Comparison of ENCODE assay signal across 2 cellular contexts in the genomic region with DNA sequence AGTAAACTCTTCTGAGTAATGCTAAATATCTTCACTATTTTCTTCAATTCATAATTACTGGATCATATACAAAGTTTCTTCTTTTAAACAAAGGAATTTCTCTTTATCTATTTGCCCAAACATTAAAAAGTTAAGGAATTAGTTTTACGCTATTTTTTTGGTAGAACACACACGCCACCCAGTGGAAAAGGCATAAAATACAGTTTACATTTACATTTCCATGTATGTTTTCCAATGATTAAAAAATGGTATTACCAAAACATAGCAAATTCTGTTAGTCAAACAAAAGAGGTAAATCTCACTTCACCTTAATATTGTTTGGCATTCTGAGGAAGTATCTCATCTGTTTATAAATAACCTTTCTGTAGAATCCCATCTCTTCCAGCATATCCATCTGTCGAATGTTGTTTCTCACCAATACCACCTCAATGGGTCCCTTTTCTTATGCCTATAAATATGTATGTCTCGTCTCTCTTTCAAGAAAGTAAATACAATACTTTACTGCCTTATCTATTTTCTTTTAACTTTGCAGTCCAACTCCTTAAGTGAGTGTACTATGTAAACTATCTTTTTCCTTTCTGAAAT.
TF ChIP-seq lines count a peak whose summit lies in the region.

No MANE protein-coding gene starts in this region.

TF ChIP-seq in GM12878, 131 proteins besides CTCF, POLR2A, EP300 and RAD21:
- TF ChIP-seq NR2C2 (IDR thresholded peaks at IDR 0.05; ENCODE audit: borderline replicate concordance, control insufficient read depth, insufficient read length, low read depth) (no peak), SMC3 (IDR thresholded peaks at IDR 0.05; ENCODE audit: borderline replicate concordance, low read length) (peak; percentile 84; the same call in 1 of the 2 replicates)
TF ChIP-seq in GM12878: peak in this region for 1.

TF ChIP-seq in HepG2, 621 proteins besides CTCF, POLR2A, EP300 and RAD21:
- no peak for TF ChIP-seq PHF20 (CRISPR knock-in tag; IDR thresholded peaks at IDR 0.05)
- peak; percentile 80 for TF ChIP-seq SMC3 (IDR thresholded peaks at IDR 0.05; ENCODE audit: low read length)
- TF ChIP-seq CERS6 (CRISPR knock-in tag; IDR thresholded peaks at IDR 0.05): no peak
- peak; percentile 96 for TF ChIP-seq STAG1 (CRISPR knock-in tag; IDR thresholded peaks at IDR 0.05)
- TF ChIP-seq, protein P1, sequence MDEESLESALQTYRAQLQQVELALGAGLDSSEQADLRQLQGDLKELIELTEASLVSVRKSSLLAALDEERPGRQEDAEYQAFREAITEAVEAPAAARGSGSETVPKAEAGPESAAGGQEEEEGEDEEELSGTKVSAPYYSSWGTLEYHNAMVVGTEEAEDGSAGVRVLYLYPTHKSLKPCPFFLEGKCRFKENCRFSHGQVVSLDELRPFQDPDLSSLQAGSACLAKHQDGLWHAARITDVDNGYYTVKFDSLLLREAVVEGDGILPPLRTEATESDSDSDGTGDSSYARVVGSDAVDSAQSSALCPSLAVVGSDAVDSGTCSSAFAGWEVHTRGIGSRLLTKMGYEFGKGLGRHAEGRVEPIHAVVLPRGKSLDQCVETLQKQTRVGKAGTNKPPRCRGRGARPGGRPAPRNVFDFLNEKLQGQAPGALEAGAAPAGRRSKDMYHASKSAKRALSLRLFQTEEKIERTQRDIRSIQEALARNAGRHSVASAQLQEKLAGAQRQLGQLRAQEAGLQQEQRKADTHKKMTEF (CRISPR knock-in tag; IDR thresholded peaks at IDR 0.05): 0 out of 2 replicates have a peak, but pooled peaks have one; percentile 19
- no peak for TF ChIP-seq REL (CRISPR knock-in tag; conservative IDR thresholded peaks at IDR 0.05)
